Comparison of ENCODE assay signal across 15 cellular contexts in the genomic region with DNA sequence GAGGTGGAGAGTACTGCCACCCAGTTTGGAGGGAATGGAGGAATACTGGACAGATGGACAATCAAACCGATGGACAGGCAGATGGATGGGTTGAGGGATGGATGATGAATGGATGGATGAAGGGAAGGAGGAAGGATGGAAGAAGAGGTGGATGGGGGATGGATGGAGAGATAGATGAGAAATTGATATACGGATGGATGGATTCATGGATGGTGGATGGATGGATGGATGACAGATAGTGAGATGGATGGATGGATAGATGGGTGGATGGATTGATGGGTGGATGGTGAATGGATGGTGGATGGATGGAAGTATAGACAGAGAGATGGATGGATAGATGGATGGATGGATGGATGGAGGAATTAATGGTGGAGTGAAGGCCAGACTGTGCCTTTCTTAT.
"Had no signal": no experiment of that assay in that cellular context is flagged by ENCODE, and none has a peak within 500 bp of the region (broad histone marks: within the 10 kb centered on the region; RNA-seq: fewer than 3 reads in every experiment).

No MANE protein-coding gene starts in this region.

- H3K27me3 Mint-ChIP-seq: activated naive CD4-positive, alpha-beta T cell treated with anti-CD3 and anti-CD28 coated beads, Interleukin-2, amount 50 U/mL, for 24 hours had no signal

- H3K4me3 Mint-ChIP-seq: activated naive CD4-positive, alpha-beta T cell treated with anti-CD3 and anti-CD28 coated beads, Interleukin-2, amount 50 U/mL, for 24 hours had no signal

- H3K27ac Mint-ChIP-seq: activated naive CD4-positive, alpha-beta T cell treated with anti-CD3 and anti-CD28 coated beads, Interleukin-2, amount 50 U/mL, for 24 hours had no signal

- H3K9me3 Mint-ChIP-seq: activated naive CD4-positive, alpha-beta T cell treated with anti-CD3 and anti-CD28 coated beads, Interleukin-2, amount 50 U/mL, for 24 hours had no signal

- ATAC-seq: esophagus mucosa; gastrocnemius medialis; heart right ventricle; left ventricle myocardium superior; naive thymus-derived CD8-positive, alpha-beta T cell; sciatic nerve had no signal

- DNase-seq: activated CD4-positive, alpha-beta T cell treated with anti-CD3 and anti-CD28 coated beads, Interleukin-2, amount 50 U/mL, for 1 hour; activated gamma-delta T cell; cerebellar nuclear complex; cortex of kidney; effector CD4-positive, alpha-beta T cell; gastrocnemius medialis; heart right ventricle; kidney glomerular epithelial cell; left ventricle myocardium superior; naive thymus-derived CD8-positive, alpha-beta T cell; nucleus accumbens; stimulated activated CD4-positive, alpha-beta T cell treated with anti-CD3 and anti-CD28 coated beads, Interleukin-4, amount 100 ng/mL, for 1 hour had no signal

- H3K36me3 Mint-ChIP-seq: activated naive CD4-positive, alpha-beta T cell treated with anti-CD3 and anti-CD28 coated beads, Interleukin-2, amount 50 U/mL, for 24 hours; naive thymus-derived CD8-positive, alpha-beta T cell had no signal
